15 cellular contexts compared by ENCODE assay signal in the genomic region with DNA sequence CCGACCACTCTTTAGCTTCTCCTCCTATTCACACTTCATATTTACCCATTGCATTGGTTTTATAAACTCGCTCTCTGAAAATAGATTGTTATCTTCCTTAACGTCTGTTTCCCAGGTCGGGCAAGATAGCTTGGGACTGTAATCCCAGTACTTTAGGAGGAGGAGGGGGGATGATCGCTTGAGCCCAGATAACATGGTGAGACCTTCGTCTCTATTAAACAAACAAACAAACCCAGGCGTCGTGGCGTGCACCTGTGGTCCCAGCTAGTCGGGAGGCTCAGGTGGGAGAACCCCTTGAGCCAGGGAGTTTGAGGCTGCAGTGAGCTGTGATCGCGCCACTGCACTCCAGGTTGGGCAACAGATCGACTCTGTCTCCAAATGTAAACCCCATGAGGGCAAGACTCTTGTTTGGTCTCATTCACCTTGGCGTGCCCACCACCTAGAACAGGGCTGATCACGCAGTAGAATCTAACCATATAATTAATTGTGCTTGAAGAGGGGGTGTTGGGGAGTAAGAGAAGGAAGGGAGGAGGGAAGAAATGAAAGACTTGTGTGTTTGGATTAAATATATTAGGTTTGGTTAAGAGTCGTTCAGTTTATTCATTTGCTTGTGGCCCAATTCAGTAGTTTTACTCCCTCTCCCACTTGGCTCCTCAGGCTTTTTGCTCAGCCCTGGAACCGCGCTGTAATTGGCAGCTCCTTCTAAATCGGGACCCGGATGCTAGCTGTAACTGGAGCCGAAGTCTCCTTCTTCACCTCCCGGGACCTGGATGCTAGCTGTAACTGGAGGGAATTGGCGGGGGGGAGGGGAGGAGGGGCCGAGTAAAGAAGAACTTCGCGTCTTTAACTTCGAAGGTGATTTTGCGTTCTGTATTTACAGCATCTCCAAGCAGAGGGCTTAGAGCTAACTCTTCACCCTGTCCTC. TPM values are rescaled to one million over a fixed set of nuclear protein-coding genes. Genes with fewer than 3 reads are reported as not detected.
DNase-seq lines count a peak whose midpoint lies in the region; ATAC-seq and TF ChIP-seq lines count a peak whose summit lies in the region.
"Had no signal": no experiment of that assay in that cellular context is flagged by ENCODE, and none has a peak within 500 bp of the region (broad histone marks: within the 10 kb centered on the region; RNA-seq: fewer than 3 reads in every experiment).

No MANE protein-coding gene starts in this region.

- no peak for ATAC-seq in naive thymus-derived CD8-positive, alpha-beta T cell
- ATAC-seq: gastrocnemius medialis, upper lobe of right lung had no signal

- H3K27ac ChIP-seq in Peyer's patch (no peak overlapping the region), esophagus squamous epithelium (no peak overlapping the region), right atrium auricular region (no peak overlapping the region)
- H3K27ac ChIP-seq: 22Rv1, gastrocnemius medialis, SK-N-MC, upper lobe of right lung had no signal

- POLR2A ChIA-PET in naive thymus-derived CD8-positive, alpha-beta T cell (lab: Charles Lee): interaction anchor here (0.6 kb wide), 1 partner anchor 116 kb away, joined by 7 read pairs; no protein-coding TSS in a partner anchor

- H3K36me3 ChIP-seq in Peyer's patch: no peaks in the 10 kb centered on the region
- H3K36me3 ChIP-seq in esophagus squamous epithelium: no peaks in the 10 kb centered on the region
- H3K36me3 ChIP-seq in right atrium auricular region: no peaks in the 10 kb centered on the region
- H3K36me3 ChIP-seq: gastrocnemius medialis, upper lobe of right lung had no signal

- H3K4me1 ChIP-seq in Peyer's patch: peaks cover 0 to 15% (median 11%) of the 10 kb centered on the region in 4 donors
- H3K4me1 ChIP-seq in esophagus squamous epithelium: peaks cover 15 to 54% (median 21%) of the 10 kb centered on the region in 3 donors
- peaks cover 0 to 29% of the 10 kb centered on the region in 2 donors for H3K4me1 ChIP-seq in right atrium auricular region

- TF ChIP-seq POLR2A in Peyer's patch (IDR thresholded peaks at IDR 0.05) (no peak), esophagus squamous epithelium (IDR thresholded peaks at IDR 0.05) (no peak)

- peak; percentile 6 for DNase-seq in DMS 273 (lab: John Stamatoyannopoulos, UW; ENCODE audit: unreplicated experiment)
- no peak for DNase-seq in DMS 273 treated with DMSO at 0.1 percent for 48 hours (lab: John Stamatoyannopoulos, UW)
- no peak for DNase-seq in HFFc6
- peak; percentile 74 for DNase-seq in choroid plexus epithelial cell (ENCODE audit: low read depth)
- DNase-seq in naive thymus-derived CD8-positive, alpha-beta T cell: no peak
- no peak for DNase-seq in Peyer's patch
- no peak for DNase-seq in esophagus squamous epithelium (lab: John Stamatoyannopoulos, UW)
- DNase-seq in right atrium auricular region (ENCODE audit: low spot score): no peak
- DNase-seq: activated CD4-positive, CD25-positive, alpha-beta regulatory T cell; gastrocnemius medialis; GDM1; NCI-H446; upper lobe of right lung had no signal

- H3K4me3 ChIP-seq in choroid plexus epithelial cell (ENCODE audit: low read depth, low read length): no peak overlapping the region
- H3K4me3 ChIP-seq in Peyer's patch: no peak overlapping the region
- H3K4me3 ChIP-seq in esophagus squamous epithelium: peak overlapping the region in 1 of 4 donors; percentile 1
- H3K4me3 ChIP-seq in right atrium auricular region: no peak overlapping the region
- H3K4me3 ChIP-seq: gastrocnemius medialis, SK-N-MC, upper lobe of right lung had no signal

- H3K4me1 Mint-ChIP-seq in HFFc6 (ENCODE audit: low read depth): peaks cover 66% of the 10 kb centered on the region
- peaks cover 3 to 34% (median 28%) of the 10 kb centered on the region in 4 donors for H3K4me1 Mint-ChIP-seq in naive thymus-derived CD8-positive, alpha-beta T cell

- peaks cover 4% of the 10 kb centered on the region; the same call in 1 of the 2 replicates for H3K9me3 Mint-ChIP-seq in HFFc6
- H3K9me3 Mint-ChIP-seq in naive thymus-derived CD8-positive, alpha-beta T cell: peaks cover 0 to 73% (median 37%) of the 10 kb centered on the region in 9 donors

- H3K27me3 ChIP-seq in Peyer's patch (peaks cover 5 to 78% of the 10 kb centered on the region in 2 donors), esophagus squamous epithelium (peaks cover 16 to 100% (median 83%) of the 10 kb centered on the region in 4 donors), right atrium auricular region (peaks cover 67 to 71% of the 10 kb centered on the region in 2 donors)

- H3K27ac Mint-ChIP-seq in HFFc6: no peak overlapping the region
- H3K27ac Mint-ChIP-seq in naive thymus-derived CD8-positive, alpha-beta T cell: peak overlapping the region in 5 of 10 donors; percentile 5 to 92 (median 43)

- H3K27me3 Mint-ChIP-seq in HFFc6 (ENCODE audit: insufficient read depth): peaks cover 23% of the 10 kb centered on the region
- H3K27me3 Mint-ChIP-seq in naive thymus-derived CD8-positive, alpha-beta T cell: peaks cover 59 to 100% (median 82%) of the 10 kb centered on the region in 5 donors

- TF ChIP-seq CTCF in HFFc6 (IDR thresholded peaks at IDR 0.05): no peak
- no peak for TF ChIP-seq CTCF in choroid plexus epithelial cell (conservative IDR thresholded peaks at IDR 0.05; ENCODE audit: low read depth, low read length)
- TF ChIP-seq CTCF in Peyer's patch (IDR thresholded peaks at IDR 0.05): no peak
- no peak for TF ChIP-seq CTCF in esophagus squamous epithelium (IDR thresholded peaks at IDR 0.05)
- no peak for TF ChIP-seq CTCF in right atrium auricular region (IDR thresholded peaks at IDR 0.05)

- intact Hi-C loops in esophagus squamous epithelium (cut with DNase I): no loop called here

- H3K36me3 Mint-ChIP-seq in HFFc6 (ENCODE audit: low read depth): peaks cover 45% of the 10 kb centered on the region
- peaks cover 21 to 42% (median 24%) of the 10 kb centered on the region in 3 donors for H3K36me3 Mint-ChIP-seq in naive thymus-derived CD8-positive, alpha-beta T cell

- WGBS in esophagus squamous epithelium, 2 donors: 16 to 18% methylated on average over 21 to 24 of the region's 28 CpGs

- peak overlapping the region; percentile 76; the same call in 1 of the 2 replicates for H3K4me3 Mint-ChIP-seq in HFFc6
- peak overlapping the region in 7 of 10 donors; percentile 8 to 70 (median 41) for H3K4me3 Mint-ChIP-seq in naive thymus-derived CD8-positive, alpha-beta T cell

- H3K9me3 ChIP-seq in Peyer's patch (peaks cover 0 to 8% (median 0%) of the 10 kb centered on the region in 4 donors), esophagus squamous epithelium (no peaks in the 10 kb centered on the region), right atrium auricular region (peaks cover 0 to 7% of the 10 kb centered on the region in 2 donors)
- H3K9me3 ChIP-seq: gastrocnemius medialis, upper lobe of right lung had no signal

RNA-seq across cellular contexts. Expression of gene CDKN2A, which starts 24.9 kb away (rescaled TPM):
- 100 to 1,000 TPM in 4 of 6 experiments, 10 to 100 TPM in 2; 47.7 to 133 (median 121) TPM for total RNA-seq in HFFc6 (2021; fragmentation: NEBNext Ultra II Directional; extraction: Animal tissue kit (Norgen Biotek cat#: 25700))
- total RNA-seq in naive thymus-derived CD8-positive, alpha-beta T cell: under 1 TPM; 0.60 to 0.94 TPM
- polyA plus RNA-seq in naive thymus-derived CD8-positive, alpha-beta T cell: 1 to 10 TPM in 1 of 3 donors, under 1 TPM in 1, not detected in 1; 0.16 to 4.6 TPM
- total RNA-seq in Peyer's patch (10 to 100 TPM in 3 of 4 donors, not detected in 1; 12.9 to 37.1 (median 20.8) TPM), esophagus squamous epithelium (10 to 100 TPM in 1 of 4 donors, 1 to 10 TPM in 3; 1.5 to 20.2 (median 7.1) TPM), right atrium auricular region (1 to 10 TPM in 1 of 2 donors, not detected in 1; 1.3 TPM)

RNA-seq across cellular contexts. Expression of gene CDKN2B-AS1, which starts 25.3 kb away (rescaled TPM):
- total RNA-seq in HFFc6 (2021; fragmentation: NEBNext Ultra II Directional; extraction: Animal tissue kit (Norgen Biotek cat#: 25700)): 1 to 10 TPM in 4 of 6 experiments, under 1 TPM in 2; 0.61 to 1.5 (median 1.2) TPM
- under 1 TPM in 1 of 2 experiments, not detected in 1; 0.60 TPM for total RNA-seq in naive thymus-derived CD8-positive, alpha-beta T cell
- not detected for polyA plus RNA-seq in naive thymus-derived CD8-positive, alpha-beta T cell
- 100 to 1,000 TPM in 1 of 4 donors, 10 to 100 TPM in 3; 22.7 to 129 (median 52.0) TPM for total RNA-seq in Peyer's patch
- total RNA-seq in esophagus squamous epithelium: 1 to 10 TPM in 2 of 4 donors, under 1 TPM in 2; 0.48 to 1.7 (median 0.80) TPM
- total RNA-seq in right atrium auricular region: not detected

RNA-seq across cellular contexts. Expression of gene CDKN2B, which starts 39.8 kb away (rescaled TPM):
- total RNA-seq in HFFc6 (2021; fragmentation: NEBNext Ultra II Directional; extraction: Animal tissue kit (Norgen Biotek cat#: 25700)): 10 to 100 TPM in 1 of 6 experiments, 1 to 10 TPM in 5; 7.1 to 11.6 (median 8.9) TPM
- total RNA-seq in naive thymus-derived CD8-positive, alpha-beta T cell: not detected
- under 1 TPM in 2 of 3 donors, not detected in 1; 0.17 to 0.31 TPM for polyA plus RNA-seq in naive thymus-derived CD8-positive, alpha-beta T cell
- 100 to 1,000 TPM in 3 of 4 donors, 10 to 100 TPM in 1; 15.7 to 375 (median 228) TPM for total RNA-seq in Peyer's patch
- 100 to 1,000 TPM in 2 of 4 donors, 10 to 100 TPM in 2; 41.6 to 150 (median 87.6) TPM for total RNA-seq in esophagus squamous epithelium
- total RNA-seq in right atrium auricular region: 1 to 10 TPM; 2.5 to 3.9 TPM

Comparison
In these comparisons a context has a peak if more than half of its experiments do, and no peak if none do; other contexts are left out.
1. DNase-seq: peak in DMS 273 (single experiment) and choroid plexus epithelial cell (single experiment); none in DMS 273 treated with DMSO at 0.1 percent for 48 hours (single experiment), HFFc6 (single experiment), naive thymus-derived CD8-positive, alpha-beta T cell (0 of 10), Peyer's patch (0 of 3), esophagus squamous epithelium (single experiment) and right atrium auricular region (single experiment).
2. RNA of gene CDKN2B-AS1, which starts 25.3 kb away (total RNA-seq): 22.7 to 129 TPM in Peyer's patch; 0.61 to 1.5 TPM in HFFc6, 0.48 to 1.7 TPM in esophagus squamous epithelium, 0.60 TPM in naive thymus-derived CD8-positive, alpha-beta T cell and not detected in right atrium auricular region; every median in the first group is over 4 times any median in the second.